8 cellular contexts compared by ENCODE assay signal in genomic region chr2:70083344-70084156, GRCh38. TPM values are rescaled to one million over a fixed set of nuclear protein-coding genes. Genes with fewer than 3 reads are reported as not detected.
DNase-seq lines count a peak whose midpoint lies in the region; ATAC-seq and TF ChIP-seq lines count a peak whose summit lies in the region.

No MANE protein-coding gene starts in this region.

- H3K9me2 ChIP-seq in GM23338 (ENCODE audit: insufficient read depth): no peaks in the 10 kb centered on the region
- H3K9me2 ChIP-seq in OCI-LY1 (ENCODE audit: low read depth, low read length): no peaks in the 10 kb centered on the region

- H3K36me3 Mint-ChIP-seq in GM23338 (ENCODE audit: low read depth) (peaks cover 72% of the 10 kb centered on the region), nephron (ENCODE audit: low read depth) (peaks cover 50% of the 10 kb centered on the region)

- H4K20me1 ChIP-seq in GM23338 (replicated peaks; ENCODE audit: insufficient read depth) (0 out of 2 replicates have a peak, but pooled peaks cover 2% of the 10 kb centered on the region), OCI-LY1 (ENCODE audit: insufficient read depth, low read length) (no peaks in the 10 kb centered on the region)

- H3K4me3 Mint-ChIP-seq in GM23338 (peak overlapping the region; percentile 51), nephron (peak overlapping the region; percentile 70 to 85 (median 74))

- H3F3A ChIP-seq in GM23338 (replicated peaks; ENCODE audit: low read depth) (peaks cover 18% of the 10 kb centered on the region), OCI-LY1 (ENCODE audit: insufficient read depth, low read length) (no peaks in the 10 kb centered on the region)

- H3K27me3 Mint-ChIP-seq in GM23338 (ENCODE audit: insufficient read depth, low read depth, poor library complexity) (peaks cover 35% of the 10 kb centered on the region), nephron (ENCODE audit: low read depth) (no peaks in the 10 kb centered on the region)

- peaks cover 18% of the 10 kb centered on the region; the same call in 1 of the 2 replicates for H3K36me3 ChIP-seq in GM23338 (ENCODE audit: insufficient read depth)
- H3K36me3 ChIP-seq in OCI-LY1 (ENCODE audit: insufficient read depth, low read length): peaks cover 44% of the 10 kb centered on the region
- H3K36me3 ChIP-seq in ascending aorta: peaks cover 21 to 52% of the 10 kb centered on the region in 2 donors

- H3K4me1 Mint-ChIP-seq in GM23338: peaks cover 34% of the 10 kb centered on the region
- H3K4me1 Mint-ChIP-seq in nephron: peaks cover 35% of the 10 kb centered on the region

- H3K9ac ChIP-seq in OCI-LY1 (ENCODE audit: low read length): peak overlapping the region; percentile 99

- H2AFZ ChIP-seq in GM23338 (no peak overlapping the region), OCI-LY1 (ENCODE audit: low read length) (no peak overlapping the region)

- H3K4me3 ChIP-seq in GM23338: no peak overlapping the region
- peak overlapping the region; percentile 98 for H3K4me3 ChIP-seq in OCI-LY1 (ENCODE audit: low read depth, low read length, poor library complexity, severe bottlenecking)
- peak overlapping the region in 1 of 2 donors; percentile 11 for H3K4me3 ChIP-seq in ascending aorta

- peaks cover 23% of the 10 kb centered on the region for H3K79me2 ChIP-seq in GM23338 (replicated peaks; ENCODE audit: insufficient read depth)
- H3K79me2 ChIP-seq in OCI-LY1 (ENCODE audit: insufficient read depth, low read length): peaks cover 11% of the 10 kb centered on the region

- no peaks in the 10 kb centered on the region for H3K9me3 ChIP-seq in OCI-LY1 (ENCODE audit: low read length)
- H3K9me3 ChIP-seq in ascending aorta: no peaks in the 10 kb centered on the region

- H3K4me1 ChIP-seq in GM23338 (ENCODE audit: insufficient read depth): peaks cover 18% of the 10 kb centered on the region
- H3K4me1 ChIP-seq in OCI-LY1 (ENCODE audit: insufficient read depth, low read length, severe bottlenecking): peaks cover 39% of the 10 kb centered on the region
- H3K4me1 ChIP-seq in ascending aorta: peaks cover 5 to 21% of the 10 kb centered on the region in 2 donors

- TF ChIP-seq CTCF in GM23338 (conservative IDR thresholded peaks at IDR 0.05; ENCODE audit: low read depth in 2 of 2) (no peak), OCI-LY1 (IDR thresholded peaks at IDR 0.05; ENCODE audit: low read length) (no peak), ascending aorta (IDR thresholded peaks at IDR 0.05) (no peak), nephron (IDR thresholded peaks at IDR 0.05; ENCODE audit: unreplicated experiment in 3 of 3) (no peak)

- peak overlapping the region; percentile 87 for H3K27ac Mint-ChIP-seq in GM23338
- H3K27ac Mint-ChIP-seq in nephron: peak overlapping the region; percentile 96 to 100 (median 96)

- DNase-seq in EH (ENCODE audit: low read depth) (peak; percentile 49), GM23338 (ENCODE audit: low spot score) (no peak), ascending aorta (ENCODE audit: low spot score in 2 of 2) (peak in 1 of 2 donors; percentile 58), NCI-H2196 treated with DMSO at 0.1 percent for 48 hours (lab: John Stamatoyannopoulos, UW; ENCODE audit: unreplicated experiment) (no peak), cerebellum (ENCODE audit: low spot score) (no peak)

- H3K9me3 Mint-ChIP-seq in GM23338 (peaks cover 11% of the 10 kb centered on the region), nephron (no peaks in the 10 kb centered on the region)

- intact Hi-C loops in ascending aorta (cut with DNase I): no loop called here

- peak overlapping the region; percentile 34; the same call in 1 of the 2 replicates for H3K4me2 ChIP-seq in GM23338
- H3K4me2 ChIP-seq in OCI-LY1 (ENCODE audit: low read length): peak overlapping the region; percentile 94

- H3K27ac ChIP-seq in GM23338 (ENCODE audit: low read depth): peak overlapping the region; percentile 92
- peak overlapping the region; percentile 100 for H3K27ac ChIP-seq in OCI-LY1 (ENCODE audit: low read depth, low read length, poor library complexity, severe bottlenecking)
- H3K27ac ChIP-seq in ascending aorta: peak overlapping the region; percentile 20 to 48

- H3K27me3 ChIP-seq in GM23338 (ENCODE audit: insufficient read depth) (no peaks in the 10 kb centered on the region), OCI-LY1 (ENCODE audit: insufficient read depth, low read length) (no peaks in the 10 kb centered on the region), ascending aorta (no peaks in the 10 kb centered on the region)

- no peak for ATAC-seq in GM23338
- ATAC-seq in GM19455 (IDR thresholded peaks at IDR 0.05; ENCODE audit: unreplicated experiment): no peak

TF ChIP-seq in GM23338, 12 proteins besides CTCF, POLR2A, EP300 and RAD21:
- no peak for TF ChIP-seq JUNB (IDR thresholded peaks at IDR 0.05; ENCODE audit: unreplicated experiment)

RNA-seq across cellular contexts. Expression of gene PCBP1, which starts 3.7 kb away (rescaled TPM):
- total RNA-seq in GM23338 (2014; rRNA removed; shearing (Covaris generic)): 212 and 254 TPM in 2 replicates
- polyA plus RNA-seq in GM23338 (2016; fragmentation: Nextera tagmentation; extraction: Ambion mirVana): 393 and 400 TPM in 2 replicates
- total RNA-seq in ascending aorta (227 TPM), cerebellum (29.2 TPM)

Comparison
In these comparisons a context has a peak if more than half of its experiments do, and no peak if none do; other contexts are left out.
1. H3K27ac ChIP-seq: peak in every context shown above with its lines; median percentile 100 in OCI-LY1; 92 in GM23338; 34 in ascending aorta.